25 cellular contexts compared by ENCODE assay signal in genomic region chr2:226352941-226353558, GRCh38.
DNase-seq lines count a peak whose midpoint lies in the region; TF ChIP-seq lines count a peak whose summit lies in the region.
"Had no signal": no experiment of that assay in that cellular context is flagged by ENCODE, and none has a peak within 500 bp of the region (broad histone marks: within the 10 kb centered on the region; RNA-seq: fewer than 3 reads in every experiment).

No MANE protein-coding gene starts in this region.

- POLR2A ChIA-PET in GM10248 (lab: Yijun Ruan, JAX): no interaction called here

- CTCF ChIA-PET in GM10248 (lab: Yijun Ruan, JAX): interaction anchor here (0.8 to 2.0 kb wide), 4 partner anchors 8 to 22 kb away, joined by 3 to 6 read pairs (median 3); no protein-coding TSS in a partner anchor

- DNase-seq in DMS 273 (lab: John Stamatoyannopoulos, UW; ENCODE audit: unreplicated experiment) (peak; percentile 13), DMS 273 treated with DMSO at 0.1 percent for 48 hours (lab: John Stamatoyannopoulos, UW) (no peak), NCI-H1105 (lab: John Stamatoyannopoulos, UW) (peak; percentile 40), NCI-H2171 (lab: John Stamatoyannopoulos, UW) (peak; percentile 29), myocyte (ENCODE audit: low read depth) (peak; percentile 87), GM10248 (ENCODE audit: extremely low spot score) (no peak), NCI-H524 treated with DMSO at 0.1 percent for 48 hours (lab: John Stamatoyannopoulos, UW) (no peak), RPMI8226 (no peak)
- DNase-seq: 8988T; activated CD4-positive, CD25-positive, alpha-beta regulatory T cell; activated naive CD4-positive, alpha-beta T cell treated with Interleukin-2 at 50 U/mL for 16 hours; activated T-cell treated with anti-CD3 and anti-CD28 coated beads, Interleukin-2, amount 50 U/mL, for 72 hours; adrenal gland; cerebellar nuclear complex; esophagus squamous epithelium; foreskin melanocyte; hippocampal formation; immature natural killer cell; Kasumi-1; left colon; mesenchymal stem cell; sigmoid colon; stimulated activated CD4-positive, alpha-beta T cell treated with anti-CD3 and anti-CD28 coated beads, Interleukin-15, amount 100 ng/mL, for 24 hours; stimulated activated naive CD4-positive, alpha-beta T cell treated with Interleukin-2 at 50 U/mL for 16 hours; T-cell had no signal

- TF ChIP-seq CTCF in GM10248 (IDR thresholded peaks at IDR 0.05; ENCODE audit: control extremely low read depth, extremely low read depth, low read depth, missing control alignments): no peak

Comparison
In these comparisons a context has a peak if more than half of its experiments do, and no peak if none do; other contexts are left out.
1. DNase-seq: peak in DMS 273 (single experiment), NCI-H1105 (single experiment), NCI-H2171 (single experiment) and myocyte (single experiment); none in DMS 273 treated with DMSO at 0.1 percent for 48 hours (single experiment), GM10248 (single experiment), NCI-H524 treated with DMSO at 0.1 percent for 48 hours (single experiment) and RPMI8226 (single experiment).